ENCODE assay signal across 28 cellular contexts in the genomic region with DNA sequence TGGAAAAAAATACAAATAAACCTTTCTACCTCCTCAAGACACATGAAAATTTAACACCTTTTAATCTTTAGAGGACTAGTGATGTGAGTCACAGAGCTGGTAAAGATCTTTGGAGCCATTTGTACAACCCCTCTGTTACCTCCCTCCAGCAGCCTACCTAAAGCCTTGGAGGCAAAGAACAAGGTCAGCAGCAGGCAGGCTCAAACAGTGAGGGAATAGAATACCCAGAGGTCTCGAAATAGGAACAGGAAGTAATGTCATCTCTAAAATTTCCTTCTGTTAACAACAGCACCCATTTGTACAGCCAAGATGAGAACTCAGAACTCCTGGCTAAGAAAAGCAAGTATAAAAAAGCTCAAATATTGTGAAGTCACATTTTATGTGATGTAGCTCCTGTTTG. TPM values are rescaled to one million over a fixed set of nuclear protein-coding genes. Genes with fewer than 3 reads are reported as not detected.
"Had no signal": no experiment of that assay in that cellular context is flagged by ENCODE, and none has a peak within 500 bp of the region (broad histone marks: within the 10 kb centered on the region; RNA-seq: fewer than 3 reads in every experiment).

No MANE protein-coding gene starts in this region.

- H3K27ac Mint-ChIP-seq: naive thymus-derived CD4-positive, alpha-beta T cell; nephron progenitor cell; stimulated activated effector memory CD8-positive, alpha-beta T cell treated with anti-CD3 and anti-CD28 coated beads, Interleukin-12 subunit alpha, Interleukin-12 subunit beta, amount 100 ng/mL, for 72 hours; type B pancreatic cell had no signal

- DNase-seq: dermis blood vessel endothelial cell; effector memory CD4-positive, alpha-beta T cell; foreskin keratinocyte; glutamatergic neuron; heart right ventricle; hippocampal formation; left cardiac atrium; left lung; mesendoderm; midbrain; naive thymus-derived CD4-positive, alpha-beta T cell; nephron progenitor cell; occipital lobe; ovary; posterior cingulate gyrus; stimulated activated CD4-positive, alpha-beta T cell treated with anti-CD3 and anti-CD28 coated beads, Interleukin-2, amount 100 ng/mL, for 24 hours; stimulated activated CD4-positive, alpha-beta T cell treated with anti-CD3 and anti-CD28 coated beads, Interleukin-4, amount 100 ng/mL, for 24 hours; stimulated activated naive CD4-positive, alpha-beta T cell treated with Interleukin-2 at 50 U/mL for 16 hours; stomach; thyroid gland had no signal

- H3K4me1 Mint-ChIP-seq: naive thymus-derived CD4-positive, alpha-beta T cell; nephron progenitor cell; stimulated activated effector memory CD8-positive, alpha-beta T cell treated with anti-CD3 and anti-CD28 coated beads, Interleukin-12 subunit alpha, Interleukin-12 subunit beta, amount 100 ng/mL, for 72 hours had no signal

- H3K9me3 Mint-ChIP-seq: stimulated activated effector memory CD8-positive, alpha-beta T cell treated with anti-CD3 and anti-CD28 coated beads, Interleukin-12 subunit alpha, Interleukin-12 subunit beta, amount 100 ng/mL, for 72 hours had no signal

- H3K4me1 ChIP-seq: esophagus muscularis mucosa, foreskin keratinocyte, left lung, stomach, thyroid gland had no signal

- H3K4me3 ChIP-seq: coronary artery, esophagus muscularis mucosa, heart right ventricle, left lung, ovary, stomach, thyroid gland had no signal

- H3K27ac ChIP-seq: coronary artery, esophagus muscularis mucosa, foreskin keratinocyte, heart right ventricle, left lung, ovary, stomach, thyroid gland had no signal

- H3K36me3 ChIP-seq: esophagus muscularis mucosa, heart right ventricle, left lung, ovary, stomach, thyroid gland had no signal

- H3K27me3 ChIP-seq: foreskin keratinocyte, left lung, ovary, stomach, thyroid gland had no signal

- H3K36me3 Mint-ChIP-seq: naive thymus-derived CD4-positive, alpha-beta T cell; stimulated activated effector memory CD8-positive, alpha-beta T cell treated with anti-CD3 and anti-CD28 coated beads, Interleukin-12 subunit alpha, Interleukin-12 subunit beta, amount 100 ng/mL, for 72 hours; type B pancreatic cell had no signal

- H3K9me3 ChIP-seq: left lung, ovary, thyroid gland had no signal

- H3K4me3 Mint-ChIP-seq: naive thymus-derived CD4-positive, alpha-beta T cell; nephron progenitor cell; stimulated activated effector memory CD8-positive, alpha-beta T cell treated with anti-CD3 and anti-CD28 coated beads, Interleukin-12 subunit alpha, Interleukin-12 subunit beta, amount 100 ng/mL, for 72 hours; type B pancreatic cell had no signal

- ATAC-seq: foreskin keratinocyte; heart right ventricle; left cardiac atrium; left lung; naive thymus-derived CD4-positive, alpha-beta T cell; sciatic nerve; stimulated activated effector memory CD8-positive, alpha-beta T cell treated with anti-CD3 and anti-CD28 coated beads, Interleukin-12 subunit alpha, Interleukin-12 subunit beta, amount 100 ng/mL, for 72 hours had no signal

- H3K27me3 Mint-ChIP-seq: type B pancreatic cell had no signal

RNA-seq across cellular contexts. Expression of gene MAOB, which starts 10.2 kb away (rescaled TPM):
- total RNA-seq: dermis blood vessel endothelial cell; endothelial cell of umbilical vein; foreskin keratinocyte; lung microvascular endothelial cell; naive thymus-derived CD4-positive, alpha-beta T cell; pulmonary artery endothelial cell had no signal
